ENCODE assay signal across 8 cellular contexts in genomic region chr7:112449353-112449752, GRCh38. TPM values are rescaled to one million over a fixed set of nuclear protein-coding genes. Genes with fewer than 3 reads are reported as not detected.
A peak's percentile ranks its signal among the peaks of the same experiment; 100 is the strongest.
DNase-seq lines count a peak whose midpoint lies in the region; TF ChIP-seq lines count a peak whose summit lies in the region.

No MANE protein-coding gene starts in this region.

- H3K27me3 ChIP-seq in Peyer's patch (no peaks in the 10 kb centered on the region), liver (ENCODE audit: control insufficient read depth in 4 of 4, insufficient read depth in 4 of 4, low read length in 3 of 4) (no peaks in the 10 kb centered on the region)

- 43% methylated on average over 5 of the region's 5 CpGs for WGBS in liver

- no peaks in the 10 kb centered on the region for H3K36me3 ChIP-seq in Peyer's patch
- H3K36me3 ChIP-seq in liver (ENCODE audit: control insufficient read depth in 4 of 4, insufficient read depth in 3 of 4, low read depth in 1 of 4, low read length in 3 of 4): no peaks in the 10 kb centered on the region

- H3K9ac ChIP-seq in liver (ENCODE audit: low read depth in 1 of 2, low read length in 2 of 2): peak overlapping the region; percentile 90 to 91

- H3K9me3 ChIP-seq in Peyer's patch (no peaks in the 10 kb centered on the region), liver (ENCODE audit: control insufficient read depth in 4 of 4, low read length in 3 of 4) (no peaks in the 10 kb centered on the region)

- TF ChIP-seq RAD21 in liver (IDR thresholded peaks at IDR 0.05): no peak

- TF ChIP-seq POLR2A in Peyer's patch (IDR thresholded peaks at IDR 0.05): peak; percentile 39 to 59

- DNase-seq in GM13977 (ENCODE audit: low spot score) (peak; percentile 24), Peyer's patch (peak in 1 of 3 donors; percentile 72), astrocyte of the hippocampus (ENCODE audit: low read depth, low spot score) (peak; percentile 50), AG20443 (ENCODE audit: low spot score) (no peak), NCI-H774 (lab: John Stamatoyannopoulos, UW) (no peak), germinal center (ENCODE audit: low spot score) (no peak)
- DNase-seq in stimulated activated CD8-positive, alpha-beta memory T cell treated with anti-CD3 and anti-CD28 coated beads, Interleukin-12 subunit alpha, Interleukin-12 subunit beta, amount 100 ng/mL, for 24 hours (ENCODE audit: extremely low read depth): peak; percentile 8

- no peak for TF ChIP-seq CTCF in GM13977 (IDR thresholded peaks at IDR 0.05; ENCODE audit: extremely low read depth, insufficient read depth, missing control alignments)
- no peak for TF ChIP-seq CTCF in Peyer's patch (IDR thresholded peaks at IDR 0.05)
- no peak for TF ChIP-seq CTCF in liver (IDR thresholded peaks at IDR 0.05; ENCODE audit: low read depth, low read length, missing input control)

- in situ Hi-C loops in GM13977 (cut with MboI; ENCODE audit: low pct_unique_long_range_greater_than_20kb, low sequenced_read_pairs, unreplicated experiment): no loop called here

- H3K4me3 ChIP-seq in Peyer's patch: peak overlapping the region; percentile 79 to 99 (median 98)
- peak overlapping the region; percentile 60 to 96 (median 84) for H3K4me3 ChIP-seq in liver (ENCODE audit: low read depth in 1 of 3, low read length in 3 of 3)

- H3K4me1 ChIP-seq in Peyer's patch: peaks cover 0 to 31% (median 4%) of the 10 kb centered on the region in 4 donors
- H3K4me1 ChIP-seq in liver (ENCODE audit: control insufficient read depth in 4 of 4, insufficient read depth in 4 of 4, low read length in 3 of 4): peaks cover 0 to 29% (median 5%) of the 10 kb centered on the region in 4 donors

- H3K27ac ChIP-seq in Peyer's patch: peak overlapping the region; percentile 97 to 100 (median 98)
- peak overlapping the region; percentile 99 to 100 for H3K27ac ChIP-seq in liver (ENCODE audit: low read depth in 1 of 2, low read length in 2 of 2)

TF ChIP-seq in liver, 16 proteins besides CTCF, POLR2A, EP300 and RAD21:
- TF ChIP-seq JUND (IDR thresholded peaks at IDR 0.05) (peak; percentile 75 to 93), HNF4A (conservative IDR thresholded peaks at IDR 0.05) (peak in 1 of 2 donors; percentile 37), TAF1 (conservative IDR thresholded peaks at IDR 0.05) (no peak)
TF ChIP-seq in liver: peak in this region for 2.

RNA-seq across cellular contexts. Expression of gene IFRD1, which starts 0.9 kb away (rescaled TPM):
- total RNA-seq in Peyer's patch (100 to 1,000 TPM in 1 of 4 donors, 10 to 100 TPM in 3; 52.0 to 109 (median 60.7) TPM), liver (10 to 100 TPM; 11.5 to 30.6 TPM)
- 10 to 100 TPM in 1 of 2 donors, 1 to 10 TPM in 1; 7.7 to 35.6 TPM for polyA plus RNA-seq in liver

RNA-seq across cellular contexts. Expression of gene LSMEM1, which starts 31.4 kb away (rescaled TPM):
- 10 to 100 TPM in 2 of 4 donors, 1 to 10 TPM in 1, not detected in 1; 7.2 to 13.3 (median 12.9) TPM for total RNA-seq in Peyer's patch
- total RNA-seq in liver: 1 to 10 TPM in 1 of 2 donors, under 1 TPM in 1; 0.75 to 3.6 TPM
- polyA plus RNA-seq in liver: 1 to 10 TPM in 1 of 2 donors, under 1 TPM in 1; 0.40 to 1.1 TPM

Comparison
In these comparisons a context has a peak if more than half of its experiments do, and no peak if none do; other contexts are left out.
1. DNase-seq: peak in GM13977 (single experiment), astrocyte of the hippocampus (single experiment) and stimulated activated CD8-positive, alpha-beta memory T cell treated with anti-CD3 and anti-CD28 coated beads, Interleukin-12 subunit alpha, Interleukin-12 subunit beta, amount 100 ng/mL, for 24 hours (single experiment); none in AG20443 (single experiment), NCI-H774 (single experiment) and germinal center (single experiment).